In the genomic region with DNA sequence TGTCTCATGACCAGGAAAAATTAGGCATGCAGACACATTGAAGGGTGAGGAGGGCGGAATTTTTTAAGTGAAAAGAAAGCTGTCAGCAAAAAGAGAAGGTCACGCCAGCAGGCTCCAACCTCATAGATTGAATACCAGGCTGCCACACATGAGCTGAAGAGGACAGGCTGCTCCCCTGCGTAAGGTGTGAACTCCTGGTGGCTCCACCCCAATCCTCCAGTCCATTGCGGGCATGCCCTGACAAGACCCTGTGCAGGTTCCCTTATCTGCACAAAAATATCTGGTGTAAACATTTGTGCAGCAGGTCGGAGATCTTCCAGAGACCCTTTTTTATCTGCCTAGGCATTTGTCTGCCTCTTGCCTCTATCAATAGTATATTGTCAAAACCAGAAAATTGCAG, we compare ENCODE assay signal across 16 cellular contexts. TPM values are rescaled to one million over a fixed set of nuclear protein-coding genes. Genes with fewer than 3 reads are reported as not detected.
A peak's percentile ranks its signal among the peaks of the same experiment; 100 is the strongest.
DNase-seq lines count a peak whose midpoint lies in the region; ATAC-seq and TF ChIP-seq lines count a peak whose summit lies in the region.
"Had no signal": no experiment of that assay in that cellular context is flagged by ENCODE, and none has a peak within 500 bp of the region (broad histone marks: within the 10 kb centered on the region; RNA-seq: fewer than 3 reads in every experiment).

No MANE protein-coding gene starts in this region.

- POLR2A ChIA-PET in MCF 10A (lab: Yijun Ruan, JAX) (interaction anchor here (0.8 to 3.1 kb wide), 5 partner anchors 23 to 54 kb away, joined by 3 to 21 read pairs (median 9); a partner anchor contains a TSS), WTC11 (lab: Charles Lee) (no interaction called here)
- POLR2A ChIA-PET in CD8-positive, alpha-beta T cell (lab: Charles Lee) = no interaction called here

- H3K36me3 Mint-ChIP-seq in MCF 10A (ENCODE audit: insufficient read depth, unreplicated experiment) = no peaks in the 10 kb centered on the region
- H3K36me3 Mint-ChIP-seq in WTC11 = peaks cover 28% of the 10 kb centered on the region
- no peaks in the 10 kb centered on the region for H3K36me3 Mint-ChIP-seq in CD8-positive, alpha-beta T cell

- intact Hi-C loops in MCF 10A (cut with micrococcal nuclease) = no loop called here
- intact Hi-C loops in breast epithelium (cut with DNase I; ENCODE audit: low total_unique reads) = no loop called here
- intact Hi-C loops in CD8-positive, alpha-beta T cell (cut with DNase I, micrococcal nuclease) = no loop called here

- TF ChIP-seq CTCF in MCF 10A (IDR thresholded peaks at IDR 0.05; ENCODE audit: unreplicated experiment) (no peak), breast epithelium (IDR thresholded peaks at IDR 0.05) (no peak), WTC11 (IDR thresholded peaks at IDR 0.05) (no peak), foreskin keratinocyte (conservative IDR thresholded peaks at IDR 0.05) (no peak)
- no peak for TF ChIP-seq CTCF in CD8-positive, alpha-beta T cell (IDR thresholded peaks at IDR 0.05)

- H3K9me3 ChIP-seq in breast epithelium = no peaks in the 10 kb centered on the region
- H3K9me3 ChIP-seq in CD8-positive, alpha-beta T cell (ENCODE audit: low read length) = no peaks in the 10 kb centered on the region

- H3K27ac ChIP-seq in breast epithelium (no peak overlapping the region), foreskin keratinocyte (no peak overlapping the region)
- H3K27ac ChIP-seq in CD8-positive, alpha-beta T cell (ENCODE audit: low read depth, low read length) = no peak overlapping the region

- H3K4me3 Mint-ChIP-seq in MCF 10A (ENCODE audit: unreplicated experiment) (no peak overlapping the region), WTC11 (no peak overlapping the region)
- no peak overlapping the region for H3K4me3 Mint-ChIP-seq in CD8-positive, alpha-beta T cell

- H3K27ac Mint-ChIP-seq in MCF 10A (ENCODE audit: low read depth, unreplicated experiment) (no peak overlapping the region), WTC11 (peak overlapping the region; percentile 82)
- no peak overlapping the region for H3K27ac Mint-ChIP-seq in CD8-positive, alpha-beta T cell

- ATAC-seq in WTC11 (no peak), foreskin keratinocyte (peak; percentile 68)
- ATAC-seq in CD8-positive, alpha-beta T cell = no peak

- DNase-seq in MCF 10A (ENCODE audit: unreplicated experiment) = peak; percentile 26
- DNase-seq in breast epithelium (ENCODE audit: low spot score in 2 of 2) = no peak
- no peak for DNase-seq in WTC11 (ENCODE audit: low spot score)
- DNase-seq in foreskin keratinocyte = peak in 1 of 2 donors; percentile 62
- DNase-seq in effector CD4-positive, alpha-beta T cell = no peak
- no peak for DNase-seq in CD8-positive, alpha-beta T cell
- DNase-seq in NCI-H526 treated with DMSO at 0.1 percent for 48 hours (lab: John Stamatoyannopoulos, UW) = no peak
- DNase-seq: C1 segment of cervical spinal cord, EL, KG1, NCI-H1436, NCI-H2029, NCI-H2227 treated with DMSO at 0.1 percent for 48 hours, NCI-H69, OCI-M1, SIG-M5 had no signal

- H3K9me3 Mint-ChIP-seq in MCF 10A (ENCODE audit: unreplicated experiment) (no peaks in the 10 kb centered on the region), WTC11 (peaks cover 24% of the 10 kb centered on the region)
- H3K9me3 Mint-ChIP-seq in CD8-positive, alpha-beta T cell = no peaks in the 10 kb centered on the region

- H3K4me1 Mint-ChIP-seq in MCF 10A (ENCODE audit: insufficient read depth, unreplicated experiment) (peaks cover 18% of the 10 kb centered on the region), WTC11 (peaks cover 11% of the 10 kb centered on the region)
- H3K4me1 Mint-ChIP-seq in CD8-positive, alpha-beta T cell (ENCODE audit: low read depth) = no peaks in the 10 kb centered on the region

- CTCF ChIA-PET in MCF 10A (lab: Yijun Ruan, JAX) (interaction anchor here (1.1 kb wide), 1 partner anchor 51 kb away, joined by 4 read pairs; a partner anchor contains a TSS), WTC11 (lab: Charles Lee) (no interaction called here)
- CTCF ChIA-PET in CD8-positive, alpha-beta T cell (lab: Charles Lee) = no interaction called here

- TF ChIP-seq POLR2A in breast epithelium (IDR thresholded peaks at IDR 0.05) = no peak

- no peaks in the 10 kb centered on the region for H3K36me3 ChIP-seq in breast epithelium
- no peaks in the 10 kb centered on the region for H3K36me3 ChIP-seq in CD8-positive, alpha-beta T cell (ENCODE audit: insufficient read depth, low read length)

- BruUV-seq in MCF 10A (replicated peaks; lab: Mats Ljungman, UMichigan) = no TSS peak

- H3K4me1 ChIP-seq in breast epithelium (no peaks in the 10 kb centered on the region), foreskin keratinocyte (peaks cover 33% of the 10 kb centered on the region)
- H3K4me1 ChIP-seq in CD8-positive, alpha-beta T cell (ENCODE audit: insufficient read depth, low read length) = no peaks in the 10 kb centered on the region

- H3K4me3 ChIP-seq in breast epithelium = no peak overlapping the region
- H3K4me3 ChIP-seq in CD8-positive, alpha-beta T cell (ENCODE audit: low read depth, low read length) = no peak overlapping the region

- H3K27me3 Mint-ChIP-seq in MCF 10A (ENCODE audit: insufficient read depth, unreplicated experiment) (no peaks in the 10 kb centered on the region), WTC11 (ENCODE audit: low read depth) (no peaks in the 10 kb centered on the region)
- no peaks in the 10 kb centered on the region for H3K27me3 Mint-ChIP-seq in CD8-positive, alpha-beta T cell (ENCODE audit: low read depth)

- no peaks in the 10 kb centered on the region for H3K27me3 ChIP-seq in breast epithelium
- H3K27me3 ChIP-seq in foreskin keratinocyte = no peaks in the 10 kb centered on the region
- no peaks in the 10 kb centered on the region for H3K27me3 ChIP-seq in CD8-positive, alpha-beta T cell (ENCODE audit: insufficient read depth, low read length)

TF ChIP-seq in WTC11, 78 proteins besides CTCF, POLR2A, EP300 and RAD21 (continues in another document):
- no peak for TF ChIP-seq TP53 (CRISPR knock-in tag; IDR thresholded peaks at IDR 0.05)
- no peak for TF ChIP-seq PRRX2 (CRISPR knock-in tag; IDR thresholded peaks at IDR 0.05)
- TF ChIP-seq, protein P1, sequence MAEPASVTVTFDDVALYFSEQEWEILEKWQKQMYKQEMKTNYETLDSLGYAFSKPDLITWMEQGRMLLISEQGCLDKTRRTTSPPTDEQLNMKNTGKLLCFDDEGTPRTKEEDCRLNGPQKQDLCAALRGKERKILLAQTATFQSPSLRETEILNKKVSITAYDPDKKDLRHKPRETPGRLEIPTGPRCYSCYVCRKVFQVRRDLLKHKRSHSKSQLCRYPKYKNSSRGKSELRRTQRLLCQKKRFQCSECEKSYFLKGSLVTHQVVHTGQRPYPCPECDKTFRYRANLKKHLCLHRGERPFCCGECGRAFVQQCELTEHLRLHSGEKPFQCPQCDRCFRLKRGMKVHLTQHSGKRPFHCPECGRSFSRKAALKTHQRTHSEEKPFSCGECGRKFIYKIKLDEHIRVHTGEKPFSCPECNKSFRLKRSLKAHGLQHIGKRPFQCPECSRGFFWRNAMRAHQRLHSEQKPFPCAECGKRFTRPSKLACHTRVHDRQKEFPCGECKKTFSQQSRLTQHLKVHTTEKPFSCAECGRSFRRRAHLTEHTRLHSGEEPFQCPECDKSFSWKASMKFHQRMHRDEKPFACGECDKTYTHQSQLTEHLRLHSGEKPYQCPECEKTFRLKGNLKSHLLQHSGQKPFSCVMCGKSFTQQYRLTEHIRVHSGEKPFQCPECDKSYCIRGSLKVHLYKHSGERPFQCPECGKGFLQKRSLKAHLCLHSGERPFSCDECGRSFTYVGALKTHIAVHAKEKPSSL (CRISPR knock-in tag; conservative IDR thresholded peaks at IDR 0.05) = no peak
- no peak for TF ChIP-seq FOXK1 (CRISPR knock-in tag; IDR thresholded peaks at IDR 0.05)
- no peak for TF ChIP-seq ZNF671 (CRISPR knock-in tag; IDR thresholded peaks at IDR 0.05)
- TF ChIP-seq NR2C2 (CRISPR knock-in tag; IDR thresholded peaks at IDR 0.05) = no peak
- TF ChIP-seq, protein P2, sequence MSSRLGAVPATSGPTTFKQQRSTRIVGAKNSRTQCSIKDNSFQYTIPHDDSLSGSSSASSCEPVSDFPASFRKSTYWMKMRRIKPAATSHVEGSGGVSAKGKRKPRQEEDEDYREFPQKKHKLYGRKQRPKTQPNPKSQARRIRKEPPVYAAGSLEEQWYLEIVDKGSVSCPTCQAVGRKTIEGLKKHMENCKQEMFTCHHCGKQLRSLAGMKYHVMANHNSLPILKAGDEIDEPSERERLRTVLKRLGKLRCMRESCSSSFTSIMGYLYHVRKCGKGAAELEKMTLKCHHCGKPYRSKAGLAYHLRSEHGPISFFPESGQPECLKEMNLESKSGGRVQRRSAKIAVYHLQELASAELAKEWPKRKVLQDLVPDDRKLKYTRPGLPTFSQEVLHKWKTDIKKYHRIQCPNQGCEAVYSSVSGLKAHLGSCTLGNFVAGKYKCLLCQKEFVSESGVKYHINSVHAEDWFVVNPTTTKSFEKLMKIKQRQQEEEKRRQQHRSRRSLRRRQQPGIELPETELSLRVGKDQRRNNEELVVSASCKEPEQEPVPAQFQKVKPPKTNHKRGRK (CRISPR knock-in tag; IDR thresholded peaks at IDR 0.05; ENCODE audit: borderline replicate concordance) = no peak
- TF ChIP-seq GTF2I (CRISPR knock-in tag; conservative IDR thresholded peaks at IDR 0.05) = no peak
- TF ChIP-seq, protein P3, sequence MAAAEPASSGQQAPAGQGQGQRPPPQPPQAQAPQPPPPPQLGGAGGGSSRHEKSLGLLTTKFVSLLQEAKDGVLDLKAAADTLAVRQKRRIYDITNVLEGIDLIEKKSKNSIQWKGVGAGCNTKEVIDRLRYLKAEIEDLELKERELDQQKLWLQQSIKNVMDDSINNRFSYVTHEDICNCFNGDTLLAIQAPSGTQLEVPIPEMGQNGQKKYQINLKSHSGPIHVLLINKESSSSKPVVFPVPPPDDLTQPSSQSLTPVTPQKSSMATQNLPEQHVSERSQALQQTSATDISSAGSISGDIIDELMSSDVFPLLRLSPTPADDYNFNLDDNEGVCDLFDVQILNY (CRISPR knock-in tag; IDR thresholded peaks at IDR 0.05) = no peak

RNA-seq across cellular contexts. Expression of a gene that starts 22.9 kb away (rescaled TPM):
- total RNA-seq in MCF 10A (2022) (37.0 and 38.2 TPM in 2 replicates), breast epithelium (10 to 100 TPM; 13.8 to 30.4 (median 22.6) TPM), WTC11 (2021) (47.6 to 64.7 TPM (median 50.5 TPM) in 3 replicates), foreskin keratinocyte (39.4 and 40.0 TPM in 2 replicates)
- 20.9 and 23.3 TPM in 2 replicates for polyA plus RNA-seq in foreskin keratinocyte
- 1 to 10 TPM; 9.5 to 9.8 TPM for total RNA-seq in CD8-positive, alpha-beta T cell

RNA-seq across cellular contexts. Expression of a gene that starts 51.3 kb away (rescaled TPM):
- total RNA-seq in MCF 10A (2022) = 41.3 and 56.3 TPM in 2 replicates
- total RNA-seq in breast epithelium = 10 to 100 TPM; 13.0 to 23.9 (median 18.0) TPM
- 28.9 to 30.3 TPM (median 30.2 TPM) in 3 replicates for total RNA-seq in WTC11 (2021)
- total RNA-seq in foreskin keratinocyte = 92.7 and 94.4 TPM in 2 replicates
- polyA plus RNA-seq in foreskin keratinocyte = 78.4 and 80.8 TPM in 2 replicates
- total RNA-seq in CD8-positive, alpha-beta T cell = 10 to 100 TPM; 10.2 to 10.8 TPM
